In the genomic region with DNA sequence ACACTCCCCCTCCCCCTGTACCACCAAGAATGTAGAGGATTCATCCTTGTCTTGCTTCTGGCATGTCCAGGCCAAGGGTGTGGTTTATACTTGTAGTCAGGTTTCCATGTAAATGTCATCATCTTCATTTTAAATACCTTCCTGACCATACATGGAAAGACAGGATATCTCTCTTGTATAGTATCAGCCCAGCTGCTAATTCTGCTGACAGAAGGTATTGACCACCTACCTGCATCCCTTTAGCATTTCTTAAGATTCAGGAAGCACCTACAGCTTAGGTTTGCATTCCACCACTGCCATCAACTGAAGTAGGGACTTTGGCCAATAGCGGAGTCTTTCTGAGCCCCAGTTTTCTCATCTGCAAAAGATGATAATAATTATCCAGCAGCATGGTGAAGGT, we compare ENCODE assay signal across 32 cellular contexts. TPM values are rescaled to one million over a fixed set of nuclear protein-coding genes. Genes with fewer than 3 reads are reported as not detected.
"Had no signal": no experiment of that assay in that cellular context is flagged by ENCODE, and none has a peak within 500 bp of the region (broad histone marks: within the 10 kb centered on the region; RNA-seq: fewer than 3 reads in every experiment).

No MANE protein-coding gene starts in this region.

- H3K9me3 Mint-ChIP-seq: activated CD4-positive, alpha-beta memory T cell treated with anti-CD3 and anti-CD28 coated beads, Interleukin-2, amount 10 ng/mL, durations not matched to agents 7 days and 5 days had no signal

- H3K36me3 Mint-ChIP-seq: activated naive CD8-positive, alpha-beta T cell had no signal

- H3K27me3 ChIP-seq: body of pancreas, esophagus squamous epithelium, gastroesophageal sphincter had no signal

- H3K4me3 Mint-ChIP-seq: activated CD4-positive, alpha-beta memory T cell treated with anti-CD3 and anti-CD28 coated beads, Interleukin-2, amount 10 ng/mL, durations not matched to agents 7 days and 5 days; activated CD4-positive, alpha-beta T cell treated with anti-CD3 and anti-CD28 coated beads, Interleukin-2, amount 10 ng/mL, durations not matched to agents 7 days and 5 days; activated naive CD8-positive, alpha-beta T cell; activated T-cell treated with anti-CD3 and anti-CD28 coated beads, Interleukin-2, amount 50 U/mL, for 24 hours; activated T-cell treated with anti-CD3 and anti-CD28 coated beads, Interleukin-2, amount 50 U/mL, for 72 hours; effector memory CD8-positive, alpha-beta T cell had no signal

- H3K27ac Mint-ChIP-seq: activated CD4-positive, alpha-beta memory T cell treated with anti-CD3 and anti-CD28 coated beads, Interleukin-2, amount 10 ng/mL, durations not matched to agents 7 days and 5 days; activated CD4-positive, alpha-beta T cell treated with anti-CD3 and anti-CD28 coated beads, Interleukin-2, amount 10 ng/mL, durations not matched to agents 7 days and 5 days; activated naive CD8-positive, alpha-beta T cell; activated T-cell treated with anti-CD3 and anti-CD28 coated beads, Interleukin-2, amount 50 U/mL, for 24 hours; activated T-cell treated with anti-CD3 and anti-CD28 coated beads, Interleukin-2, amount 50 U/mL, for 72 hours; effector memory CD8-positive, alpha-beta T cell had no signal

- H3K4me1 ChIP-seq: body of pancreas, esophagus squamous epithelium, gastroesophageal sphincter had no signal

- H3K4me1 Mint-ChIP-seq: activated CD4-positive, alpha-beta memory T cell treated with anti-CD3 and anti-CD28 coated beads, Interleukin-2, amount 10 ng/mL, durations not matched to agents 7 days and 5 days; activated CD4-positive, alpha-beta T cell treated with anti-CD3 and anti-CD28 coated beads, Interleukin-2, amount 10 ng/mL, durations not matched to agents 7 days and 5 days had no signal

- H3K27ac ChIP-seq: body of pancreas, esophagus squamous epithelium, gastroesophageal sphincter had no signal

- DNase-seq: activated CD4-positive, alpha-beta memory T cell treated with anti-CD3 and anti-CD28 coated beads, Interleukin-2, amount 10 ng/mL, durations not matched to agents 7 days and 5 days; activated CD4-positive, alpha-beta T cell treated with anti-CD3 and anti-CD28 coated beads for 1 hour; activated CD4-positive, alpha-beta T cell treated with anti-CD3 and anti-CD28 coated beads for 4 hours; activated CD4-positive, alpha-beta T cell treated with anti-CD3 and anti-CD28 coated beads, Interleukin-2, amount 10 ng/mL, durations not matched to agents 7 days and 5 days; activated CD4-positive, alpha-beta T cell treated with anti-CD3 and anti-CD28 coated beads, Interleukin-2, amount 50 U/mL, for 4 hours; activated CD8-positive, alpha-beta memory T cell treated with anti-CD3 and anti-CD28 coated beads, Interleukin-2, amount 50 U/mL, for 48 hours; activated gamma-delta T cell; activated naive CD4-positive, alpha-beta T cell treated with anti-CD3 and anti-CD28 coated beads, Interleukin-2, amount 50 U/mL, for 16 hours; activated naive CD4-positive, alpha-beta T cell treated with Interleukin-2 at 50 U/mL for 16 hours; activated T-cell treated with anti-CD3 and anti-CD28 coated beads for 4 hours; activated T-cell treated with anti-CD3 and anti-CD28 coated beads, Interleukin-2, amount 50 U/mL, for 24 hours; activated T-cell treated with anti-CD3 and anti-CD28 coated beads, Interleukin-2, amount 50 U/mL, for 72 hours; amygdala; aorta; body of pancreas; caudate nucleus; cortex of kidney; dermis blood vessel endothelial cell; effector CD4-positive, alpha-beta T cell; effector memory CD8-positive, alpha-beta T cell; erythroblast; esophagus squamous epithelium; foreskin melanocyte; T-helper 2 cell had no signal

- H3K4me3 ChIP-seq: body of pancreas, esophagus squamous epithelium, gastroesophageal sphincter had no signal

- H3K36me3 ChIP-seq: esophagus squamous epithelium, gastroesophageal sphincter had no signal

- H3K9me3 ChIP-seq: body of pancreas, esophagus squamous epithelium, gastroesophageal sphincter had no signal

- H3K27me3 Mint-ChIP-seq: activated CD4-positive, alpha-beta memory T cell treated with anti-CD3 and anti-CD28 coated beads, Interleukin-2, amount 10 ng/mL, durations not matched to agents 7 days and 5 days; activated CD4-positive, alpha-beta T cell treated with anti-CD3 and anti-CD28 coated beads, Interleukin-2, amount 10 ng/mL, durations not matched to agents 7 days and 5 days; activated naive CD8-positive, alpha-beta T cell; activated T-cell treated with anti-CD3 and anti-CD28 coated beads, Interleukin-2, amount 50 U/mL, for 24 hours; effector memory CD8-positive, alpha-beta T cell had no signal

RNA-seq across cellular contexts. Expression of a gene that starts 22.9 kb away (rescaled TPM):
- total RNA-seq: activated CD4-positive, alpha-beta memory T cell treated with anti-CD3 and anti-CD28 coated beads, Interleukin-2, amount 10 ng/mL, durations not matched to agents 7 days and 5 days; activated CD4-positive, alpha-beta T cell treated with anti-CD3 and anti-CD28 coated beads, Interleukin-2, amount 10 ng/mL, durations not matched to agents 7 days and 5 days; activated T-cell treated with anti-CD3 and anti-CD28 coated beads, Interleukin-2, amount 50 U/mL, for 72 hours; aorta; body of pancreas; chondrocyte; dermis blood vessel endothelial cell; esophagus squamous epithelium; fibroblast of lung; fibroblast of villous mesenchyme; gastroesophageal sphincter; glomerular endothelial cell; T-helper 1 cell treated with Interleukin-12 subunit alpha and Interleukin-12 subunit beta and Interleukin-4 antibody, amounts not matched to agents 30 ng/mL and 1 ng/mL, for 36 hours had no signal
- polyA plus RNA-seq: adipose tissue, aorta, fibroblast of lung had no signal
